ENCODE assay signal across 16 cellular contexts in genomic region chr12:102673606-102674005, GRCh38.
DNase-seq lines count a peak whose midpoint lies in the region; ATAC-seq lines count a peak whose summit lies in the region.
"Had no signal": no experiment of that assay in that cellular context is flagged by ENCODE, and none has a peak within 500 bp of the region (broad histone marks: within the 10 kb centered on the region; RNA-seq: fewer than 3 reads in every experiment).

No MANE protein-coding gene starts in this region.

- H3K9ac ChIP-seq in adipocyte (ENCODE audit: low read length) (no peak overlapping the region), mesenchymal stem cell (ENCODE audit: low read length) (no peak overlapping the region)
- H3K9ac ChIP-seq: BLaER1 treated with 17β-estradiol and CSF1 and Interleukin-3, amounts not matched to agents 10 nM and 100 nM had no signal

- H3K18ac ChIP-seq in mesenchymal stem cell (ENCODE audit: low read depth in 1 of 2, low read length in 2 of 2): no peak overlapping the region

- H3K14ac ChIP-seq in mesenchymal stem cell (ENCODE audit: low read length in 2 of 2): no peak overlapping the region

- no peak overlapping the region for H2BK15ac ChIP-seq in mesenchymal stem cell (ENCODE audit: low read depth, poor library complexity, severe bottlenecking)

- H2AFZ ChIP-seq in mesenchymal stem cell (ENCODE audit: low read depth, low read length): no peak overlapping the region

- ATAC-seq in GM19035 (IDR thresholded peaks at IDR 0.05; ENCODE audit: unreplicated experiment): no peak

- H3K4me2 ChIP-seq in mesenchymal stem cell (ENCODE audit: low read length, poor library complexity, severe bottlenecking): no peak overlapping the region
- H3K4me2 ChIP-seq: BLaER1 treated with 17β-estradiol and CSF1 and Interleukin-3, amounts not matched to agents 10 nM and 100 nM had no signal

- no peak overlapping the region for H2BK5ac ChIP-seq in mesenchymal stem cell (ENCODE audit: low read depth, low read length, poor library complexity, severe bottlenecking)

- H3K27me3 ChIP-seq in adipocyte (replicated peaks; ENCODE audit: control insufficient read depth, insufficient read depth, low read length): no peaks in the 10 kb centered on the region
- no peaks in the 10 kb centered on the region for H3K27me3 ChIP-seq in mesenchymal stem cell (ENCODE audit: control insufficient read depth in 1 of 2, insufficient read depth in 1 of 2, low read length in 2 of 2)
- H3K27me3 ChIP-seq: BE2C; BLaER1 treated with 17β-estradiol and CSF1 and Interleukin-3, amounts not matched to agents 10 nM and 100 nM had no signal

- H3K4me1 ChIP-seq in adipocyte (ENCODE audit: control insufficient read depth, insufficient read depth, low read length) (no peaks in the 10 kb centered on the region), mesenchymal stem cell (ENCODE audit: control insufficient read depth, insufficient read depth, low read depth, low read length) (no peaks in the 10 kb centered on the region)
- H3K4me1 ChIP-seq: BE2C; BLaER1 treated with 17β-estradiol and CSF1 and Interleukin-3, amounts not matched to agents 10 nM and 100 nM; HAP-1 had no signal

- peak; percentile 35 for DNase-seq in DMS53 (lab: John Stamatoyannopoulos, UW)
- DNase-seq in DMS53 treated with DMSO at 0.1 percent for 48 hours (lab: John Stamatoyannopoulos, UW; ENCODE audit: unreplicated experiment): no peak
- DNase-seq in adipocyte (ENCODE audit: low read depth): no peak
- DNase-seq in mesenchymal stem cell: peak; percentile 3
- no peak for DNase-seq in activated CD4-positive, alpha-beta T cell treated with anti-CD3 and anti-CD28 coated beads for 1 hour
- DNase-seq: AML-193; BE2C; CD4-positive, alpha-beta T cell; CD8-positive, alpha-beta memory T cell; DMS79; GF-D8; GOT3 had no signal

- H3K27ac ChIP-seq in mesenchymal stem cell (ENCODE audit: low read length, poor library complexity, severe bottlenecking): no peak overlapping the region
- H3K27ac ChIP-seq: 22Rv1; BLaER1 treated with 17β-estradiol and CSF1 and Interleukin-3, amounts not matched to agents 10 nM and 100 nM had no signal

- no CpG with 5 or more reads among the region's 1 CpG for whole genome bisulfite sequencing in mesenchymal stem cell

- H3K9me3 ChIP-seq in adipocyte (ENCODE audit: control insufficient read depth, low read length): peaks cover 20% of the 10 kb centered on the region
- H3K9me3 ChIP-seq in mesenchymal stem cell (ENCODE audit: control insufficient read depth, low read length): peaks cover 20% of the 10 kb centered on the region
- H3K9me3 ChIP-seq: BE2C, HAP-1 had no signal

- H3K4me3 ChIP-seq in adipocyte (ENCODE audit: low read length) (peak overlapping the region; percentile 9), mesenchymal stem cell (ENCODE audit: insufficient read depth in 1 of 2, low read depth in 1 of 2, low read length in 2 of 2) (no peak overlapping the region)
- H3K4me3 ChIP-seq: BLaER1 treated with 17β-estradiol and CSF1 and Interleukin-3, amounts not matched to agents 10 nM and 100 nM; HAP-1 had no signal

- H4K8ac ChIP-seq in mesenchymal stem cell (ENCODE audit: low read length): no peak overlapping the region

- H4K91ac ChIP-seq in mesenchymal stem cell (ENCODE audit: low read length): no peak overlapping the region

- no peak overlapping the region for H2BK120ac ChIP-seq in mesenchymal stem cell (ENCODE audit: low read depth, low read length)

- no peak overlapping the region for H3K23ac ChIP-seq in mesenchymal stem cell (ENCODE audit: low read length in 2 of 2)

- no peak overlapping the region for H2AK5ac ChIP-seq in mesenchymal stem cell (ENCODE audit: low read length, severe bottlenecking)

- H3K79me1 ChIP-seq in mesenchymal stem cell (replicated peaks; ENCODE audit: low read length, poor library complexity, severe bottlenecking): no peaks in the 10 kb centered on the region

- H3K36me3 ChIP-seq in adipocyte (ENCODE audit: control insufficient read depth, insufficient read depth, low read length, severe bottlenecking) (no peaks in the 10 kb centered on the region), mesenchymal stem cell (ENCODE audit: control insufficient read depth in 1 of 2, insufficient read depth in 2 of 2, low read depth in 1 of 2, low read length in 2 of 2) (no peaks in the 10 kb centered on the region)
- H3K36me3 ChIP-seq: BE2C; BLaER1 treated with 17β-estradiol and CSF1 and Interleukin-3, amounts not matched to agents 10 nM and 100 nM; HAP-1 had no signal

- no peak overlapping the region for H2BK12ac ChIP-seq in mesenchymal stem cell (ENCODE audit: low read length in 2 of 2)

- H3K4ac ChIP-seq in mesenchymal stem cell (ENCODE audit: low read depth in 1 of 2, low read length in 2 of 2): no peak overlapping the region

Comparison
In these comparisons a context has a peak if more than half of its experiments do, and no peak if none do; other contexts are left out.
1. DNase-seq: peak in DMS53 (single experiment) and mesenchymal stem cell (single experiment); none in DMS53 treated with DMSO at 0.1 percent for 48 hours (single experiment), adipocyte (single experiment) and activated CD4-positive, alpha-beta T cell treated with anti-CD3 and anti-CD28 coated beads for 1 hour (single experiment).